In genomic region chr11:134040386-134041297, GRCh38 we compare ENCODE assay signal across 11 cellular contexts. TPM values are rescaled to one million over a fixed set of nuclear protein-coding genes. Genes with fewer than 3 reads are reported as not detected.
DNase-seq lines count a peak whose midpoint lies in the region; ATAC-seq and TF ChIP-seq lines count a peak whose summit lies in the region.
"Had no signal": no experiment of that assay in that cellular context is flagged by ENCODE, and none has a peak within 500 bp of the region (broad histone marks: within the 10 kb centered on the region; RNA-seq: fewer than 3 reads in every experiment).

No MANE protein-coding gene starts in this region.

- peaks cover 27% of the 10 kb centered on the region for H3K4me1 Mint-ChIP-seq in stimulated activated naive CD8-positive, alpha-beta T cell treated with anti-CD3 and anti-CD28 coated beads, Interleukin-15, amount 100 ng/mL, for 72 hours

- no peak for TF ChIP-seq POLR2A in ovary (IDR thresholded peaks at IDR 0.05)

- peak; percentile 84 for DNase-seq in DMS53 (lab: John Stamatoyannopoulos, UW)
- DNase-seq in RWPE1 (ENCODE audit: low spot score), result no peak
- DNase-seq in ovary, result peak; percentile 67 to 81 (median 73)
- no peak for DNase-seq in GM19238 (ENCODE audit: insufficient read length, low spot score)
- no peak for DNase-seq in NCI-H2196 treated with DMSO at 0.1 percent for 48 hours (lab: John Stamatoyannopoulos, UW; ENCODE audit: unreplicated experiment)
- no peak for DNase-seq in stimulated activated naive CD8-positive, alpha-beta T cell treated with anti-CD3 and anti-CD28 coated beads, Interleukin-15, amount 100 ng/mL, for 72 hours
- no peak for DNase-seq in MG63
- DNase-seq: hippocampal formation, NCI-H2107 had no signal

- ATAC-seq in esophagus mucosa, result peak; percentile 54
- ATAC-seq in stimulated activated naive CD8-positive, alpha-beta T cell treated with anti-CD3 and anti-CD28 coated beads, Interleukin-15, amount 100 ng/mL, for 72 hours, result no peak

- CTCF ChIA-PET in RWPE1 (lab: Yijun Ruan, JAX), result interaction anchor here (0.5 to 1.2 kb wide), 3 partner anchors 10 to 128 kb away, joined by 3 read pairs; no protein-coding TSS in a partner anchor

- no peaks in the 10 kb centered on the region for H3K9me3 ChIP-seq in ovary
- H3K9me3 ChIP-seq in MG63, result no peaks in the 10 kb centered on the region
- H3K9me3 ChIP-seq: tibial nerve had no signal

- POLR2A ChIA-PET in RWPE1 (lab: Yijun Ruan, JAX; ENCODE audit: low non-redundant PET), result no interaction called here

- H3K4me3 ChIP-seq in ovary (no peak overlapping the region), MG63 (no peak overlapping the region)
- H3K4me3 ChIP-seq: tibial nerve had no signal

- no peak for TF ChIP-seq EP300 in ovary (IDR thresholded peaks at IDR 0.05)

- peak overlapping the region; percentile 20; the same call in 1 of the 2 replicates for H3K27ac ChIP-seq in RWPE1
- H3K27ac ChIP-seq in ovary, result peak overlapping the region; percentile 51
- H3K27ac ChIP-seq: tibial nerve had no signal

- no peak overlapping the region for H3K4me3 Mint-ChIP-seq in stimulated activated naive CD8-positive, alpha-beta T cell treated with anti-CD3 and anti-CD28 coated beads, Interleukin-15, amount 100 ng/mL, for 72 hours

- H3K27me3 Mint-ChIP-seq in stimulated activated naive CD8-positive, alpha-beta T cell treated with anti-CD3 and anti-CD28 coated beads, Interleukin-15, amount 100 ng/mL, for 72 hours, result no peaks in the 10 kb centered on the region

- H3K9me3 Mint-ChIP-seq in stimulated activated naive CD8-positive, alpha-beta T cell treated with anti-CD3 and anti-CD28 coated beads, Interleukin-15, amount 100 ng/mL, for 72 hours, result no peaks in the 10 kb centered on the region

- no peaks in the 10 kb centered on the region for H3K27me3 ChIP-seq in ovary
- no peaks in the 10 kb centered on the region for H3K27me3 ChIP-seq in MG63
- H3K27me3 ChIP-seq: tibial nerve had no signal

- 42 to 58% (median 47%) methylated on average over 20 of the region's 20 CpGs for WGBS in ovary, 3 donors

- H3K4me1 ChIP-seq in ovary (ENCODE audit: insufficient read depth), result peaks cover 14% of the 10 kb centered on the region

- no peak for TF ChIP-seq CTCF in RWPE1 (conservative IDR thresholded peaks at IDR 0.05; ENCODE audit: low read depth)
- TF ChIP-seq CTCF in ovary (IDR thresholded peaks at IDR 0.05), result no peak

- H3K27ac Mint-ChIP-seq in stimulated activated naive CD8-positive, alpha-beta T cell treated with anti-CD3 and anti-CD28 coated beads, Interleukin-15, amount 100 ng/mL, for 72 hours, result peak overlapping the region in 1 of 2 donors; percentile 2

- H3K36me3 ChIP-seq in ovary (no peaks in the 10 kb centered on the region), MG63 (no peaks in the 10 kb centered on the region)
- H3K36me3 ChIP-seq: tibial nerve had no signal

- intact Hi-C loops in ovary (cut with DNase I), result no loop called here

RNA-seq across cellular contexts. Expression of gene JAM3, which starts 28.2 kb away (rescaled TPM):
- total RNA-seq in esophagus mucosa, result 1.7 TPM
- total RNA-seq in ovary, result 10 to 100 TPM; 32.5 to 95.0 (median 72.3) TPM
- polyA plus RNA-seq in ovary, result 10 to 100 TPM; 43.1 to 86.5 TPM
- total RNA-seq in MG63 (2014; rRNA removed; shearing (Covaris generic); ENCODE audit: low replicate concordance), result 5.7 and 5.8 TPM in 2 replicates

Comparison
In these comparisons a context has a peak if more than half of its experiments do, and no peak if none do; other contexts are left out.
1. DNase-seq: peak in DMS53 (single experiment) and ovary (5 of 5); none in RWPE1 (single experiment), GM19238 (single experiment), NCI-H2196 treated with DMSO at 0.1 percent for 48 hours (single experiment), stimulated activated naive CD8-positive, alpha-beta T cell treated with anti-CD3 and anti-CD28 coated beads, Interleukin-15, amount 100 ng/mL, for 72 hours (0 of 2) and MG63 (single experiment).